In genomic region chr2:44244135-44244871, GRCh38 we compare ENCODE assay signal across 8 cellular contexts. TPM values are rescaled to one million over a fixed set of nuclear protein-coding genes. Genes with fewer than 3 reads are reported as not detected.
A peak's percentile ranks its signal among the peaks of the same experiment; 100 is the strongest.
DNase-seq lines count a peak whose midpoint lies in the region; ATAC-seq and TF ChIP-seq lines count a peak whose summit lies in the region.

No MANE protein-coding gene starts in this region.

- H3K27ac ChIP-seq in MM.1S (ENCODE audit: low read length) (no peak overlapping the region), tibial nerve (peak overlapping the region in 1 of 4 donors; percentile 11)

- TF ChIP-seq POLR2A in tibial nerve (IDR thresholded peaks at IDR 0.05) = no peak

- no peak for ATAC-seq in GM19023 (IDR thresholded peaks at IDR 0.05; ENCODE audit: unreplicated experiment)

- 0 out of 2 replicates have a peak overlapping the region, but pooled peaks have one; percentile 6 for H3K4me3 ChIP-seq in MM.1S (ENCODE audit: low read length)
- peak overlapping the region in 2 of 4 donors; percentile 24 to 34 for H3K4me3 ChIP-seq in tibial nerve

- H4K20me1 ChIP-seq in MM.1S (ENCODE audit: insufficient read depth, low read length) = no peaks in the 10 kb centered on the region

- no peaks in the 10 kb centered on the region for H3K36me3 ChIP-seq in MM.1S (replicated peaks; ENCODE audit: insufficient read depth, low read length)
- no peaks in the 10 kb centered on the region for H3K36me3 ChIP-seq in tibial nerve

- H3K4me1 ChIP-seq in MM.1S (ENCODE audit: low read length) = peaks cover 3% of the 10 kb centered on the region; the same call in 1 of the 2 replicates
- H3K4me1 ChIP-seq in tibial nerve = peaks cover 0 to 20% (median 3%) of the 10 kb centered on the region in 4 donors

- peak overlapping the region; percentile 48; the same call in 1 of the 2 replicates for H3K4me2 ChIP-seq in MM.1S (ENCODE audit: low read depth, low read length)

- no peaks in the 10 kb centered on the region for H3K9me3 ChIP-seq in MM.1S (replicated peaks; ENCODE audit: insufficient read depth, low read length)
- no peaks in the 10 kb centered on the region for H3K9me3 ChIP-seq in tibial nerve

- no peak overlapping the region for H2AFZ ChIP-seq in MM.1S (ENCODE audit: low read length)

- H3F3A ChIP-seq in MM.1S (ENCODE audit: insufficient read depth, low read length) = no peaks in the 10 kb centered on the region; the same call in 1 of the 2 replicates

- 17 to 18% methylated on average over 12 of the region's 12 CpGs for WGBS in tibial nerve, 2 donors

- H3K79me2 ChIP-seq in MM.1S (ENCODE audit: low read length) = no peaks in the 10 kb centered on the region

- TF ChIP-seq CTCF in MM.1S (IDR thresholded peaks at IDR 0.05; ENCODE audit: low read length) (peak; percentile 32), tibial nerve (IDR thresholded peaks at IDR 0.05) (peak; percentile 34 to 64 (median 53))

- H3K27me3 ChIP-seq in MM.1S (replicated peaks; ENCODE audit: insufficient read depth, low read length) (no peaks in the 10 kb centered on the region), tibial nerve (no peaks in the 10 kb centered on the region)

- no peak for TF ChIP-seq EP300 in tibial nerve (IDR thresholded peaks at IDR 0.05)

- DNase-seq in ELF-1 (ENCODE audit: low read depth, low spot score) (peak; percentile 31), MM.1S (peak; percentile 76), SHP77 treated with DMSO at 0.1 percent for 48 hours (lab: John Stamatoyannopoulos, UW) (peak; percentile 52), foreskin melanocyte (peak; percentile 50), occipital lobe (lab: John Stamatoyannopoulos, UW) (peak; percentile 30), tibial nerve (ENCODE audit: low spot score in 2 of 2) (peak in 1 of 2 donors; percentile 49)
- peak; percentile 78 for DNase-seq in activated effector memory CD4-positive, alpha-beta T cell treated with anti-CD3 and anti-CD28 coated beads, Interleukin-2, amount 50 U/mL, for 16 hours

- no peak overlapping the region for H3K9ac ChIP-seq in MM.1S (ENCODE audit: low read length)

- H3K9me2 ChIP-seq in MM.1S (replicated peaks; ENCODE audit: insufficient read depth, low read length) = no peaks in the 10 kb centered on the region

RNA-seq across cellular contexts. Expression of gene SLC3A1, which starts 31.0 kb away (rescaled TPM):
- total RNA-seq in occipital lobe (0.16 TPM), tibial nerve (1 to 10 TPM in 1 of 4 donors, under 1 TPM in 3; 0.21 to 1.8 (median 0.52) TPM)
